ENCODE assay signal across 8 cellular contexts in the genomic region with DNA sequence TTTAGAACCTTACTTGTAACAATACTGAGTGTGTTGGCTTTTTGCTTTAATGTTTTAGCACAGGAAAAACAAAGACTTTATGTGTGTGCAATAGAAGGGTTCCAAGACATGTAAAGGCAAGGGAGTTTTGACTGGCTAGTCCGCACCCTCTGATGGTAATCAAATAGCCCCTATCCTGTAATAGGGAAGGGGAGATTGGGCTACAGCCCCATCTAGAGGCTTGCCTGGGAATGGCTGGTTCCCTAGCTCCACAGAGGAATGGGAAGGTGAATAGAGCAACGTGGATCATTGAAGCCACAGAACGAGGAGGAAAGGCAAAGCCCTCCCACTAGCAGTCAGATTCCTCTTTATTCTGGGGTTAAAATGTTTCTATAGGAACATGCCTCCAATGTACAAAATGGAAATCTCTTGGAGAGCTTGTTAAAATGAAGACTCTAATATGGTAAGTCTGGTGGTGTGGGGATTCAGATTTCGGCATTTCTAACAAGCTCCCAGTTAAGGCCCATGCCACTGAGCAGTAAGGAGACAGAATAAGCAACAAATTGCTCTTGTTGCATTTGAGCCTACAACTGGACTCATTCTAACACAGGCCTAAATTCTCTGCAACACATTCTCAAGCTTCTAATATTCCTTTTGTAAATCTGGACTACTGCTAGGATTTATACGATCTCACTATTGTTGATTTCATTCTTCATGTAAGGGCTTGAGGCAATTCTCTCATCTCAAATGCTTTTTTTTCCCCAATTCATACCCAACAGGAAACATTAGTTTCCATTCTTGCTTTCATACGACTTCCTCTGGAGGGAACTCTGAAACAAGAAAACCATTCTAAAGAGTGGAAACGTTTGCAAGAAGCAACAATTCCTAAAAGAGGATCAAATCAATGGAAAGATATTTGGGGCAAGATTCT. TPM values are rescaled to one million over a fixed set of nuclear protein-coding genes. Genes with fewer than 3 reads are reported as not detected.
DNase-seq lines count a peak whose midpoint lies in the region; ATAC-seq, FAIRE-seq and TF ChIP-seq lines count a peak whose summit lies in the region.

No MANE protein-coding gene starts in this region.

- CTCF ChIA-PET in MCF 10A (lab: Yijun Ruan, JAX), result interaction anchor here (0.7 to 10.0 kb wide), 23 partner anchors 11 to 457 kb away, joined by 3 to 233 read pairs (median 5); a partner anchor contains a TSS

- no peaks in the 10 kb centered on the region for H3K9me3 Mint-ChIP-seq in MCF 10A (ENCODE audit: unreplicated experiment)
- no peaks in the 10 kb centered on the region for H3K9me3 Mint-ChIP-seq in stimulated activated naive CD8-positive, alpha-beta T cell treated with anti-CD3 and anti-CD28 coated beads, Interleukin-15, Interleukin-2, amounts not matched to agents 100 ng/mL and 50 ng/mL, for 24 hours

- H3K27me3 Mint-ChIP-seq in MCF 10A (ENCODE audit: insufficient read depth, unreplicated experiment), result no peaks in the 10 kb centered on the region
- no peaks in the 10 kb centered on the region for H3K27me3 Mint-ChIP-seq in stimulated activated naive CD8-positive, alpha-beta T cell treated with anti-CD3 and anti-CD28 coated beads, Interleukin-15, Interleukin-2, amounts not matched to agents 100 ng/mL and 50 ng/mL, for 24 hours

- ATAC-seq in left colon (peak; percentile 75), HG02884 (IDR thresholded peaks at IDR 0.05; ENCODE audit: unreplicated experiment) (no peak)

- POLR2A ChIA-PET in MCF 10A (lab: Yijun Ruan, JAX), result interaction anchor here (0.6 to 3.0 kb wide), 11 partner anchors 14 to 231 kb away, joined by 3 to 21 read pairs (median 3); a partner anchor contains a TSS

- H3K4me3 Mint-ChIP-seq in MCF 10A (ENCODE audit: unreplicated experiment), result no peak overlapping the region
- H3K4me3 Mint-ChIP-seq in stimulated activated naive CD8-positive, alpha-beta T cell treated with anti-CD3 and anti-CD28 coated beads, Interleukin-15, Interleukin-2, amounts not matched to agents 100 ng/mL and 50 ng/mL, for 24 hours, result no peak overlapping the region

- no peak for TF ChIP-seq POLR2A in H54 (IDR thresholded peaks at IDR 0.05; ENCODE audit: low read depth, low read length)

- DNase-seq in H54 (ENCODE audit: insufficient read length, low spot score), result peak; percentile 19
- peak; percentile 24 for DNase-seq in OCI-M2 (lab: John Stamatoyannopoulos, UW; ENCODE audit: unreplicated experiment)
- peak; percentile 70 for DNase-seq in MCF 10A (ENCODE audit: unreplicated experiment)
- peak in 1 of 2 donors; percentile 37 for DNase-seq in left colon
- DNase-seq in cortex of kidney (lab: John Stamatoyannopoulos, UW), result no peak

- intact Hi-C loops in MCF 10A (cut with micrococcal nuclease) (loop anchor here (1.0 kb wide), 3 partner anchors 155 to 231 kb away; no protein-coding TSS in a partner anchor), left colon (cut with DNase I, micrococcal nuclease) (no loop called here)

- FAIRE-seq in H54 (lab: Jason Lieb, UNC), result peak; percentile 71

- peaks cover 42% of the 10 kb centered on the region for H3K36me3 Mint-ChIP-seq in MCF 10A (ENCODE audit: insufficient read depth, unreplicated experiment)
- peaks cover 72% of the 10 kb centered on the region for H3K36me3 Mint-ChIP-seq in stimulated activated naive CD8-positive, alpha-beta T cell treated with anti-CD3 and anti-CD28 coated beads, Interleukin-15, Interleukin-2, amounts not matched to agents 100 ng/mL and 50 ng/mL, for 24 hours (ENCODE audit: low read depth)

- TF ChIP-seq CTCF in C4-2B (conservative IDR thresholded peaks at IDR 0.05) (peak; percentile 93), MCF 10A (IDR thresholded peaks at IDR 0.05; ENCODE audit: unreplicated experiment) (peak; percentile 82)

- BruUV-seq in MCF 10A (replicated peaks; lab: Mats Ljungman, UMichigan), result no TSS peak

- H3K4me1 Mint-ChIP-seq in MCF 10A (ENCODE audit: insufficient read depth, unreplicated experiment), result peaks cover 40% of the 10 kb centered on the region
- H3K4me1 Mint-ChIP-seq in stimulated activated naive CD8-positive, alpha-beta T cell treated with anti-CD3 and anti-CD28 coated beads, Interleukin-15, Interleukin-2, amounts not matched to agents 100 ng/mL and 50 ng/mL, for 24 hours (ENCODE audit: low read depth), result peaks cover 24% of the 10 kb centered on the region

- peak overlapping the region; percentile 46 for H3K27ac Mint-ChIP-seq in MCF 10A (ENCODE audit: low read depth, unreplicated experiment)
- peak overlapping the region; percentile 13 for H3K27ac Mint-ChIP-seq in stimulated activated naive CD8-positive, alpha-beta T cell treated with anti-CD3 and anti-CD28 coated beads, Interleukin-15, Interleukin-2, amounts not matched to agents 100 ng/mL and 50 ng/mL, for 24 hours

- no peak overlapping the region for H3K27ac ChIP-seq in C4-2B

RNA-seq across cellular contexts. Expression of a gene that starts 57.1 kb away (rescaled TPM):
- total RNA-seq in MCF 10A (2022) (29.2 and 33.0 TPM in 2 replicates), left colon (10 to 100 TPM; 21.0 to 24.7 TPM)
